8 cellular contexts compared by ENCODE assay signal in the genomic region with DNA sequence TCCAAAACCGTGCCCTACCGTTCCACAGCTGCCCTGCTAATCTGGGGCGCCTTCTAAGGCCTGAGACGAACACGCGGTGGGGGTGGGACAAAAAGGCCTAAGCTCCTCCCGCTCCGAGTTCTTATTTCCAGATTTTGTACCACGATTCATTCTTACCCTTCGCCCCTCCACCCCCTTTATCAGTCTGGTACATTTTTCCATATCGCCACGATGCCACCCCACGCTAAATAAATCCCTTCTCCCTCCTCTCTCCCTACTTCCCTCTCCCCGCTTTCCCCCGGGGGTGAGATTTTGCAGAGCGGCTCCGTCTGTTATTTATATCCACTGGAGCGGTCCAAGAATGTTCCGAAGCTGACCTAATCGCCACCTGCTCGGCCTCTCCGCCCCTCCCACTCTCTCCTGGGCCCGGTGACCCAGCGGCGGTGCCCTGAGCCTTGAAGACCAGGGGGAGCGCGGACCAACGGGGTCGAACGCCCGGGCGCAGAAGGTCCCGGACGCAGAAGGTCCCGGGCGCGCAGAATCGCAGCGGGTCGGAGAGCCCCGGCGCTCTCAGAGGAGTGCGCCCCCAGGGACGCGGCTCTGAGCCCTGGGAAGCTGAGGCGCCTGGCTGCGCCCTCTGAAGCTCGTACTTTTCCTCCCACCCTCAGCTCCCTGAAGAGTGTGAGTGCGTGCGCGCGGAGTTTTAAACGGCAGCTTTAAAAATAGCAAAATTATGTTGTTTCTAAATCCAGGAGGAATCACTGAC. TPM values are rescaled to one million over a fixed set of nuclear protein-coding genes. Genes with fewer than 3 reads are reported as not detected.
A peak's percentile ranks its signal among the peaks of the same experiment; 100 is the strongest.
DNase-seq lines count a peak whose midpoint lies in the region; ATAC-seq and TF ChIP-seq lines count a peak whose summit lies in the region.

No MANE protein-coding gene starts in this region.

- H3K27me3 ChIP-seq in H7 (ENCODE audit: control insufficient read depth, insufficient read depth, low read length): peaks cover 7% of the 10 kb centered on the region

- no peak for TF ChIP-seq CTCF in cardiac fibroblast (IDR thresholded peaks at IDR 0.05; ENCODE audit: low read depth, low read length)

- H3K36me3 ChIP-seq in H7 (replicated peaks; ENCODE audit: control insufficient read depth, insufficient read depth, low read length): peaks cover 4% of the 10 kb centered on the region

- ATAC-seq in SK-N-SH treated with all-trans-retinoic acid at 6 μM for 48 hours (peak; percentile 49), HG03196 (IDR thresholded peaks at IDR 0.05; ENCODE audit: unreplicated experiment) (no peak), HG02763 (IDR thresholded peaks at IDR 0.05; ENCODE audit: unreplicated experiment) (no peak)

- peak overlapping the region; percentile 79 for H3K4me3 ChIP-seq in H7 (ENCODE audit: insufficient read depth, low read depth, low read length)
- peak overlapping the region; percentile 41 to 65 for H3K4me3 ChIP-seq in cardiac fibroblast (replicated peaks in 1 of 2; ENCODE audit: low read depth in 2 of 2, low read length in 2 of 2)
- peak overlapping the region; percentile 19 to 81 (median 70) for H3K4me3 ChIP-seq in skin epidermis

- DNase-seq in AG08396 (ENCODE audit: low spot score) (peak; percentile 55), H7 (peak; percentile 85), cardiac fibroblast (ENCODE audit: low read depth in 2 of 2) (peak; percentile 44 to 51), iPS-NIHi7 (ENCODE audit: extremely low spot score) (peak; percentile 57)

- H3K27ac ChIP-seq in skin epidermis: peak overlapping the region in 15 of 21 experiments; percentile 16 to 96 (median 80)

TF ChIP-seq in SK-N-SH treated with all-trans-retinoic acid at 6 μM for 48 hours, 23 proteins besides CTCF, POLR2A, EP300 and RAD21:
- TF ChIP-seq ZFP3 (CRISPR knock-in tag; IDR thresholded peaks at IDR 0.05) (no peak), OSR1 (CRISPR knock-in tag; IDR thresholded peaks at IDR 0.05) (no peak), SNAI2 (CRISPR knock-in tag; IDR thresholded peaks at IDR 0.05) (no peak), TOX (CRISPR knock-in tag; IDR thresholded peaks at IDR 0.05; ENCODE audit: borderline replicate concordance) (no peak)
- TF ChIP-seq, protein P1, sequence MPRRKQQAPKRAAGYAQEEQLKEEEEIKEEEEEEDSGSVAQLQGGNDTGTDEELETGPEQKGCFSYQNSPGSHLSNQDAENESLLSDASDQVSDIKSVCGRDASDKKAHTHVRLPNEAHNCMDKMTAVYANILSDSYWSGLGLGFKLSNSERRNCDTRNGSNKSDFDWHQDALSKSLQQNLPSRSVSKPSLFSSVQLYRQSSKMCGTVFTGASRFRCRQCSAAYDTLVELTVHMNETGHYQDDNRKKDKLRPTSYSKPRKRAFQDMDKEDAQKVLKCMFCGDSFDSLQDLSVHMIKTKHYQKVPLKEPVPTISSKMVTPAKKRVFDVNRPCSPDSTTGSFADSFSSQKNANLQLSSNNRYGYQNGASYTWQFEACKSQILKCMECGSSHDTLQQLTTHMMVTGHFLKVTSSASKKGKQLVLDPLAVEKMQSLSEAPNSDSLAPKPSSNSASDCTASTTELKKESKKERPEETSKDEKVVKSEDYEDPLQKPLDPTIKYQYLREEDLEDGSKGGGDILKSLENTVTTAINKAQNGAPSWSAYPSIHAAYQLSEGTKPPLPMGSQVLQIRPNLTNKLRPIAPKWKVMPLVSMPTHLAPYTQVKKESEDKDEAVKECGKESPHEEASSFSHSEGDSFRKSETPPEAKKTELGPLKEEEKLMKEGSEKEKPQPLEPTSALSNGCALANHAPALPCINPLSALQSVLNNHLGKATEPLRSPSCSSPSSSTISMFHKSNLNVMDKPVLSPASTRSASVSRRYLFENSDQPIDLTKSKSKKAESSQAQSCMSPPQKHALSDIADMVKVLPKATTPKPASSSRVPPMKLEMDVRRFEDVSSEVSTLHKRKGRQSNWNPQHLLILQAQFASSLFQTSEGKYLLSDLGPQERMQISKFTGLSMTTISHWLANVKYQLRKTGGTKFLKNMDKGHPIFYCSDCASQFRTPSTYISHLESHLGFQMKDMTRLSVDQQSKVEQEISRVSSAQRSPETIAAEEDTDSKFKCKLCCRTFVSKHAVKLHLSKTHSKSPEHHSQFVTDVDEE (CRISPR knock-in tag; IDR thresholded peaks at IDR 0.05): no peak
- TF ChIP-seq, protein P2, sequence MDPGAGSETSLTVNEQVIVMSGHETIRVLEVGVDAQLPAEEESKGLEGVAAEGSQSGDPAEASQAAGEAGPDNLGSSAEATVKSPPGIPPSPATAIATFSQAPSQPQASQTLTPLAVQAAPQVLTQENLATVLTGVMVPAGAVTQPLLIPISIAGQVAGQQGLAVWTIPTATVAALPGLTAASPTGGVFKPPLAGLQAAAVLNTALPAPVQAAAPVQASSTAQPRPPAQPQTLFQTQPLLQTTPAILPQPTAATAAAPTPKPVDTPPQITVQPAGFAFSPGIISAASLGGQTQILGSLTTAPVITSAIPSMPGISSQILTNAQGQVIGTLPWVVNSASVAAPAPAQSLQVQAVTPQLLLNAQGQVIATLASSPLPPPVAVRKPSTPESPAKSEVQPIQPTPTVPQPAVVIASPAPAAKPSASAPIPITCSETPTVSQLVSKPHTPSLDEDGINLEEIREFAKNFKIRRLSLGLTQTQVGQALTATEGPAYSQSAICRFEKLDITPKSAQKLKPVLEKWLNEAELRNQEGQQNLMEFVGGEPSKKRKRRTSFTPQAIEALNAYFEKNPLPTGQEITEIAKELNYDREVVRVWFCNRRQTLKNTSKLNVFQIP (CRISPR knock-in tag; IDR thresholded peaks at IDR 0.05; ENCODE audit: borderline replicate concordance, low read depth): no peak

RNA-seq across cellular contexts. Expression of a gene that starts 0.9 kb away (rescaled TPM):
- 67.6 and 76.2 TPM in 2 replicates for total RNA-seq in H7 (2014; rRNA removed; shearing (Covaris generic))

RNA-seq across cellular contexts. Expression of a gene that starts 10.4 kb away (rescaled TPM):
- 84.4 and 94.7 TPM in 2 replicates for total RNA-seq in H7 (2014; rRNA removed; shearing (Covaris generic))

RNA-seq across cellular contexts. Expression of a gene that starts 27.7 kb away (rescaled TPM):
- 13.9 and 23.7 TPM in 2 replicates for total RNA-seq in H7 (2014; rRNA removed; shearing (Covaris generic))
